Comparison of ENCODE assay signal across 16 cellular contexts in the genomic region with DNA sequence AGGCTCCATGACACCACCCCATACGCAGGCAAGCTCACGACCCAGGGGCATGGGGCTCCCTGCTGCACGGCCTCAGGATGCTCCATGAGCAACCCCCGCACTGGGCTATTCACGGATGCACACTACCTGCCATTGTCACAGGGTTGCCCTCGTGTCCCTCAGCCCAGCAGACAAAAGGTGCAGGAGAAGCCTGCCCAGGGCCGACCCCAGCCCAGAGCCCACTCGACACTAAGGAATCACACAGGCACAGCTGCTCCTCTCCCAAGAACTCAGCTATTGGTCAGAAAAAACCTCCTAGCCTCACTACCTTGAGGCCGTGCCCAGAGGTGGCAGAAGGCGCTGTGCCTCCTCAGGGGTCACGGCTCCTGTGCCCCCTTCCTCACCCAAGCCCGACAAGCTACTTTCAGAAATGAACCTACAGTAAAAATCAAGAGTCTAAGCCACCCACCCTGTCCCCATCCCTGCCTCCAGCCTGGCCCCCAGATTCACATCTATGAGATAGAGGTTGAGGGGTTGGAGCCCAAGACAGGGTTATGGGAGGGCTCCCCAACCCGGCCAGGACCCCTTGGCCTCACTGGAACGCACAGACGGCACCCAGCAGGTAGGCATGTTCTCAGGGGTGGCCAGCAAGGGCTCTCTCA. TPM values are rescaled to one million over a fixed set of nuclear protein-coding genes. Genes with fewer than 3 reads are reported as not detected.
A peak's percentile ranks its signal among the peaks of the same experiment; 100 is the strongest.
DNase-seq lines count a peak whose midpoint lies in the region; ATAC-seq, FAIRE-seq and TF ChIP-seq lines count a peak whose summit lies in the region.
"Had no signal": no experiment of that assay in that cellular context is flagged by ENCODE, and none has a peak within 500 bp of the region (broad histone marks: within the 10 kb centered on the region; RNA-seq: fewer than 3 reads in every experiment).

No MANE protein-coding gene starts in this region.

- no peak overlapping the region for H2BK5ac ChIP-seq in H9 (ENCODE audit: insufficient read length, low read length)

- CTCF ChIA-PET in K562 (lab: Yijun Ruan, JAX; ENCODE audit: low intra/inter-chr PET ratio) = no interaction called here

- in situ Hi-C loops in K562 (cut with MboI) = no loop called here

- no peak overlapping the region for H3K4me3 Mint-ChIP-seq in H9
- H3K4me3 Mint-ChIP-seq: activated T-helper 1 cell treated with anti-CD3 and anti-CD28 coated beads, Interleukin-12 subunit alpha, Interleukin-12 subunit beta, Interleukin-2, Interleukin-4 antibody, amounts not matched to agents 30 ng/mL and 10 ng/mL and 1 ng/mL, durations not matched to agents 14 hours and 24 hours and 36 hours had no signal

- H3K4me1 Mint-ChIP-seq in H9 = peaks cover 16 to 26% of the 10 kb centered on the region in 2 experiments

- no peak overlapping the region for H4K5ac ChIP-seq in H9 (ENCODE audit: insufficient read length, low read depth, low read length)

- TF ChIP-seq EP300 in K562 (IDR thresholded peaks at IDR 0.05; ENCODE audit: low read length) = no peak

- DNase-seq in H9 = peak; percentile 24
- no peak for DNase-seq in K562 (ENCODE audit: extremely low read depth in 1 of 4, low spot score in 3 of 4)
- peak; percentile 50 for DNase-seq in right atrium auricular region (ENCODE audit: low spot score)
- no peak for DNase-seq in substantia nigra (lab: John Stamatoyannopoulos, UW)
- DNase-seq in stimulated activated CD4-positive, alpha-beta T cell treated with anti-CD3 and anti-CD28 coated beads, Interleukin-1b, Interleukin-23, amount 100 ng/mL, for 48 hours = no peak
- no peak for DNase-seq in dermis blood vessel endothelial cell
- DNase-seq in SIG-M5 treated with dmso at 0.1 percent for 504 hours (lab: John Stamatoyannopoulos, UW; ENCODE audit: unreplicated experiment) = no peak
- no peak for DNase-seq in hepatic stellate cell (ENCODE audit: low spot score)
- DNase-seq: activated CD4-positive, alpha-beta T cell treated with anti-CD3 and anti-CD28 coated beads, Interleukin-2, amount 50 U/mL, for 1 hour; C1 segment of cervical spinal cord; NCI-H2029 treated with DMSO at 0.1 percent for 48 hours; NCI-H748 treated with DMSO at 0.1 percent for 48 hours had no signal

- H3K4me2 ChIP-seq in H9 (ENCODE audit: insufficient read depth, insufficient read length, low read length) = no peak overlapping the region
- H3K4me2 ChIP-seq in K562 (ENCODE audit: insufficient read depth, low read length) = no peak overlapping the region

- no peak overlapping the region for H2BK20ac ChIP-seq in H9 (ENCODE audit: low read depth, low read length, poor library complexity, severe bottlenecking)

- peaks cover 4% of the 10 kb centered on the region; the same call in 1 of the 2 replicates for H3K4me1 ChIP-seq in H9 (ENCODE audit: insufficient read depth, low read length)
- H3K4me1 ChIP-seq in K562 (replicated peaks in 1 of 2; ENCODE audit: control insufficient read depth in 2 of 2, insufficient read depth in 2 of 2, low read length in 2 of 2) = peaks cover 38 to 53% of the 10 kb centered on the region in 2 experiments
- peaks cover 0 to 48% of the 10 kb centered on the region in 2 donors for H3K4me1 ChIP-seq in right atrium auricular region

- no peak overlapping the region for H3K23ac ChIP-seq in H9 (ENCODE audit: insufficient read length, low read depth, low read length)

- H3K9ac ChIP-seq in H9 (ENCODE audit: extremely low read depth, insufficient read length, low read length) (no peak overlapping the region), K562 (ENCODE audit: insufficient read depth in 1 of 2, low read depth in 2 of 2, low read length in 2 of 2) (peak overlapping the region in 1 of 2 experiments; percentile 83; a peak in 2 of 4 replicates)

- no peak for TF ChIP-seq RAD21 in K562 (CRISPR knock-in tag; conservative IDR thresholded peaks at IDR 0.05 in 1 of 2, IDR thresholded peaks at IDR 0.05 in 1 of 2)

- no peaks in the 10 kb centered on the region for H3K79me1 ChIP-seq in H9 (ENCODE audit: insufficient read depth, low read depth, low read length, poor library complexity, severe bottlenecking)

- no peak overlapping the region for H2BK120ac ChIP-seq in H9 (ENCODE audit: low read depth, low read length, poor library complexity, severe bottlenecking)

- H3K9me1 ChIP-seq in K562 (ENCODE audit: control insufficient read depth, insufficient read depth, low read length) = no peaks in the 10 kb centered on the region

- no peak overlapping the region for H2AK5ac ChIP-seq in H9 (ENCODE audit: insufficient read length, low read length)

- H3K9me3 ChIP-seq in H9 (ENCODE audit: control insufficient read depth, low read depth, low read length) (no peaks in the 10 kb centered on the region), K562 (replicated peaks; ENCODE audit: control insufficient read depth, insufficient read depth, low read depth, low read length) (no peaks in the 10 kb centered on the region), right atrium auricular region (no peaks in the 10 kb centered on the region)

- no peak for TF ChIP-seq CTCF in H9 (conservative IDR thresholded peaks at IDR 0.05)
- no peak for TF ChIP-seq CTCF in K562 (IDR thresholded peaks at IDR 0.05 in 2 of 3, conservative IDR thresholded peaks at IDR 0.05 in 1 of 3; ENCODE audit: insufficient read depth in 2 of 3, low read depth in 1 of 3, low read length in 3 of 3)
- no peak for TF ChIP-seq CTCF in right atrium auricular region (IDR thresholded peaks at IDR 0.05)

- H2AFZ ChIP-seq in H9 (ENCODE audit: low read length) = no peak overlapping the region
- H2AFZ ChIP-seq in K562 (ENCODE audit: low read depth, low read length) = no peak overlapping the region

- H4K91ac ChIP-seq in H9 (ENCODE audit: insufficient read length, low read depth, low read length) = no peak overlapping the region

- H3K27me3 ChIP-seq in H9 (ENCODE audit: insufficient read depth, low read length) (no peaks in the 10 kb centered on the region), K562 (ENCODE audit: control insufficient read depth in 2 of 2, insufficient read depth in 2 of 2, low read length in 2 of 2) (no peaks in the 10 kb centered on the region), right atrium auricular region (no peaks in the 10 kb centered on the region)

- no peaks in the 10 kb centered on the region for H3K23me2 ChIP-seq in H9 (ENCODE audit: insufficient read length, low read depth, low read length, poor library complexity, severe bottlenecking)

- no peak for ATAC-seq in K562

- H3K14ac ChIP-seq in H9 (ENCODE audit: insufficient read depth, low read length) = no peak overlapping the region

- TSS peak; percentile 45 for BruUV-seq in K562 (replicated peaks; lab: Mats Ljungman, UMichigan)

- peak overlapping the region in 1 of 3 experiments; percentile 25; a peak in 1 of 7 replicates for H3K27ac Mint-ChIP-seq in H9
- H3K27ac Mint-ChIP-seq: activated T-helper 1 cell treated with anti-CD3 and anti-CD28 coated beads, Interleukin-12 subunit alpha, Interleukin-12 subunit beta, Interleukin-2, Interleukin-4 antibody, amounts not matched to agents 30 ng/mL and 10 ng/mL and 1 ng/mL, durations not matched to agents 14 hours and 24 hours and 36 hours had no signal

- no peaks in the 10 kb centered on the region for H3K27me3 Mint-ChIP-seq in H9 (ENCODE audit: low read depth)

- H3T11ph ChIP-seq in H9 (ENCODE audit: low read length) = no peak overlapping the region

- intact Hi-C loops in K562 (cut with micrococcal nuclease) = no loop called here

- no peak overlapping the region for H3K18ac ChIP-seq in H9 (ENCODE audit: insufficient read length, low read depth, low read length)

- no peaks in the 10 kb centered on the region for H3K79me2 ChIP-seq in H9 (ENCODE audit: insufficient read depth, low read length)
- no peaks in the 10 kb centered on the region for H3K79me2 ChIP-seq in K562 (ENCODE audit: control insufficient read depth, insufficient read depth, low read length)

- TF ChIP-seq POLR2A in K562 (conservative IDR thresholded peaks at IDR 0.05) = no peak

- H3K36me3 Mint-ChIP-seq in H9 (ENCODE audit: insufficient read depth in 1 of 3, low read depth in 3 of 3) = peaks cover 32 to 46% (median 44%) of the 10 kb centered on the region in 3 experiments; a peak in 6 of 7 replicates

- H2BK12ac ChIP-seq in H9 (ENCODE audit: insufficient read length, low read depth, low read length) = no peak overlapping the region

- no peaks in the 10 kb centered on the region for H3K9me3 Mint-ChIP-seq in H9
- H3K9me3 Mint-ChIP-seq: activated T-helper 1 cell treated with anti-CD3 and anti-CD28 coated beads, Interleukin-12 subunit alpha, Interleukin-12 subunit beta, Interleukin-2, Interleukin-4 antibody, amounts not matched to agents 30 ng/mL and 10 ng/mL and 1 ng/mL, durations not matched to agents 14 hours and 24 hours and 36 hours; neural crest cell had no signal

- H2BK15ac ChIP-seq in H9 (ENCODE audit: low read depth, low read length) = no peak overlapping the region

- H3K36me3 ChIP-seq in K562 (ENCODE audit: control insufficient read depth, insufficient read depth, low read length) (peaks cover 78% of the 10 kb centered on the region; the same call in 2 of the 3 replicates), right atrium auricular region (peaks cover 35% of the 10 kb centered on the region)

- no peak overlapping the region for H3K56ac ChIP-seq in H9 (ENCODE audit: insufficient read length, low read depth, low read length)

- FAIRE-seq in K562 (lab: Jason Lieb, UNC) = no peak

- no peak overlapping the region for H4K8ac ChIP-seq in H9 (replicated peaks; ENCODE audit: insufficient read length, low read depth, low read length)

- POLR2A ChIA-PET in K562 (lab: Yijun Ruan, JAX) = interaction anchor here (0.5 to 0.7 kb wide), 3 partner anchors 8 to 257 kb away, joined by 3 read pairs; no protein-coding TSS in a partner anchor

- no CpG with 5 or more reads among the region's 15 CpGs for WGBS in H9 (ENCODE audit: extremely low coverage, insufficient read length, low lambda C conversion rate)
- 89% methylated on average over 15 of the region's 15 CpGs for WGBS in K562 (ENCODE audit: insufficient coverage, low coverage, missing lambda C conversion rate)

- H3K4me3 ChIP-seq in K562 (no peak overlapping the region), right atrium auricular region (no peak overlapping the region)
- H3K4me3 ChIP-seq: lung had no signal

- no peaks in the 10 kb centered on the region for H4K20me1 ChIP-seq in H9 (ENCODE audit: control insufficient read depth, insufficient read depth, insufficient read length)
- no peaks in the 10 kb centered on the region for H4K20me1 ChIP-seq in K562 (replicated peaks; ENCODE audit: control insufficient read depth, insufficient read depth, low read length)

- H3K27ac ChIP-seq in H9 (ENCODE audit: insufficient read length, low read depth, low read length) (no peak overlapping the region), K562 (ENCODE audit: extremely low read depth, low read depth, low read length) (no peak overlapping the region), right atrium auricular region (peak overlapping the region; percentile 8 to 89), substantia nigra (ENCODE audit: low read depth, low read length, poor library complexity, severe bottlenecking) (peak overlapping the region; percentile 95)

- H3K4ac ChIP-seq in H9 (ENCODE audit: low read depth, low read length) = no peak overlapping the region

RNA-seq across cellular contexts. Expression of gene SPATC1L, which starts 6.4 kb away (rescaled TPM):
- total RNA-seq in H9 (2021) = 32.8 and 36.0 TPM in 2 replicates
- total RNA-seq in K562 (2011; cell fraction: chromatin; rRNA removed; ENCODE audit: low replicate concordance) = 20.1 and 44.2 TPM in 2 replicates
- 39.1 and 40.0 TPM in 2 replicates for total RNA-seq in K562 (2011; cell fraction: nucleolus; rRNA removed)
- 28.1 and 28.7 TPM in 2 replicates for total RNA-seq in K562 (2011; cell fraction: nucleoplasm; rRNA removed)
- 63.7 and 104 TPM in 2 replicates for total RNA-seq in K562 (2014; rRNA removed)
- total RNA-seq in K562 (2014; rRNA removed; fragmentation: Illumina TruSeq; extraction: Trizol) = 10.4 and 12.6 TPM in 2 replicates
- total RNA-seq in K562 (2015; rRNA removed; fragmentation: Illumina TruSeq; extraction: Trizol) = 29.7 and 31.9 TPM in 2 replicates
- 118 and 121 TPM in 2 replicates for total RNA-seq in K562 (2021)
- polyA plus RNA-seq in K562 (2011; rRNA removed) = 6.7 and 23.0 TPM in 2 replicates
- polyA plus RNA-seq in K562 (2011; cell fraction: cytosol; rRNA removed) = 22.2 and 53.4 TPM in 2 replicates
- 41.7 and 48.0 TPM in 2 replicates for polyA plus RNA-seq in K562 (2011; cell fraction: nucleus; rRNA removed)
- 94.4 and 104 TPM in 2 replicates for polyA plus RNA-seq in K562 (2012)
- polyA plus RNA-seq in K562 (2014; fragmentation: Illumina TruSeq; extraction: Trizol) = 38.3 and 84.8 TPM in 2 replicates
- polyA plus RNA-seq in K562 (2014; fragmentation: Nextera tagmentation; extraction: Ambion mirVana) = under 1 TPM in 1 of 2 experiments, not detected in 1; 0.14 TPM
- polyA plus RNA-seq in K562 (2014; rRNA removed) = 40.6 and 50.4 TPM in 2 replicates
- 4.8 and 6.1 TPM in 2 replicates for polyA minus RNA-seq in K562 (2011; rRNA and poly(A)+ RNA removed)
- polyA minus RNA-seq in K562 (2011; cell fraction: cytosol; rRNA and poly(A)+ RNA removed) = 45.0 and 94.2 TPM in 2 replicates
- 10.6 and 16.9 TPM in 2 replicates for polyA minus RNA-seq in K562 (2011; cell fraction: nucleus; rRNA and poly(A)+ RNA removed)
- 10 to 100 TPM in 1 of 2 donors, 1 to 10 TPM in 1; 8.7 to 12.5 TPM for total RNA-seq in right atrium auricular region
- total RNA-seq in dermis blood vessel endothelial cell = 6.1 and 9.4 TPM in 2 replicates

RNA-seq across cellular contexts. Expression of gene FTCD, which starts 35.2 kb away (rescaled TPM):
- total RNA-seq in H9 (2021) (6.7 and 6.8 TPM in 2 replicates), K562 (2014; rRNA removed) (not detected in 2 replicates), K562 (2014; rRNA removed; fragmentation: Illumina TruSeq; extraction: Trizol) (not detected in 2 replicates), K562 (2015; rRNA removed; fragmentation: Illumina TruSeq; extraction: Trizol) (0.08 and 0.25 TPM in 2 replicates), K562 (2021) (0.74 and 1.1 TPM in 2 replicates), right atrium auricular region (under 1 TPM in 1 of 2 donors, not detected in 1; 0.24 TPM), dermis blood vessel endothelial cell (0.05 and 0.17 TPM in 2 replicates)
- total RNA-seq in K562 (2011; cell fraction: chromatin; rRNA removed; ENCODE audit: low replicate concordance) = 5.4 and 12.8 TPM in 2 replicates
- total RNA-seq in K562 (2011; cell fraction: nucleolus; rRNA removed) = 7.2 and 7.5 TPM in 2 replicates
- total RNA-seq in K562 (2011; cell fraction: nucleoplasm; rRNA removed) = 3.4 and 5.4 TPM in 2 replicates
- polyA plus RNA-seq in K562 (2011; rRNA removed) (0.11 and 0.41 TPM in 2 replicates), K562 (2014; fragmentation: Illumina TruSeq; extraction: Trizol) (not detected in 2 replicates), K562 (2014; fragmentation: Nextera tagmentation; extraction: Ambion mirVana) (not detected), K562 (2014; rRNA removed) (0.50 and 1.6 TPM in 2 replicates)
- polyA plus RNA-seq in K562 (2011; cell fraction: cytosol; rRNA removed) = 0.19 and 0.69 TPM in 2 replicates
- polyA plus RNA-seq in K562 (2011; cell fraction: nucleus; rRNA removed) = 2.6 and 3.7 TPM in 2 replicates
- 1.5 and 3.0 TPM in 2 replicates for polyA plus RNA-seq in K562 (2012)
- 0.49 TPM in 1 of 2 replicates, not detected in the other for polyA minus RNA-seq in K562 (2011; rRNA and poly(A)+ RNA removed)
- not detected in 2 replicates for polyA minus RNA-seq in K562 (2011; cell fraction: cytosol; rRNA and poly(A)+ RNA removed)
- polyA minus RNA-seq in K562 (2011; cell fraction: nucleus; rRNA and poly(A)+ RNA removed) = 0.54 and 0.56 TPM in 2 replicates
- total RNA-seq: M059J had no signal

RNA-seq across cellular contexts. Expression of gene LSS, which starts 38.0 kb away (rescaled TPM):
- 68.7 and 69.2 TPM in 2 replicates for total RNA-seq in H9 (2021)
- 322 and 719 TPM in 2 replicates for total RNA-seq in K562 (2011; cell fraction: chromatin; rRNA removed; ENCODE audit: low replicate concordance)
- 292 and 343 TPM in 2 replicates for total RNA-seq in K562 (2011; cell fraction: nucleolus; rRNA removed)
- 326 and 359 TPM in 2 replicates for total RNA-seq in K562 (2011; cell fraction: nucleoplasm; rRNA removed)
- total RNA-seq in K562 (2014; rRNA removed) = 56.4 and 67.6 TPM in 2 replicates
- total RNA-seq in K562 (2014; rRNA removed; fragmentation: Illumina TruSeq; extraction: Trizol) = 10.6 and 15.1 TPM in 2 replicates
- total RNA-seq in K562 (2015; rRNA removed; fragmentation: Illumina TruSeq; extraction: Trizol) = 29.6 and 29.8 TPM in 2 replicates
- 87.9 and 89.5 TPM in 2 replicates for total RNA-seq in K562 (2021)
- 81.3 and 221 TPM in 2 replicates for polyA plus RNA-seq in K562 (2011; rRNA removed)
- 98.8 and 159 TPM in 2 replicates for polyA plus RNA-seq in K562 (2011; cell fraction: cytosol; rRNA removed)
- polyA plus RNA-seq in K562 (2011; cell fraction: nucleus; rRNA removed) = 739 and 1,169 TPM in 2 replicates
- 51.7 and 64.9 TPM in 2 replicates for polyA plus RNA-seq in K562 (2012)
- 37.4 and 43.3 TPM in 2 replicates for polyA plus RNA-seq in K562 (2014; fragmentation: Illumina TruSeq; extraction: Trizol)
- 1 to 10 TPM; 2.2 to 2.7 TPM for polyA plus RNA-seq in K562 (2014; fragmentation: Nextera tagmentation; extraction: Ambion mirVana)
- 58.2 and 80.7 TPM in 2 replicates for polyA plus RNA-seq in K562 (2014; rRNA removed)
- 117 and 159 TPM in 2 replicates for polyA minus RNA-seq in K562 (2011; rRNA and poly(A)+ RNA removed)
- polyA minus RNA-seq in K562 (2011; cell fraction: cytosol; rRNA and poly(A)+ RNA removed) = 32.4 and 62.6 TPM in 2 replicates
- polyA minus RNA-seq in K562 (2011; cell fraction: nucleus; rRNA and poly(A)+ RNA removed) = 91.6 and 197 TPM in 2 replicates
- total RNA-seq in right atrium auricular region = 10 to 100 TPM; 31.4 to 36.6 TPM
- 85.3 and 134 TPM in 2 replicates for total RNA-seq in dermis blood vessel endothelial cell

Comparison
In these comparisons a context has a peak if more than half of its experiments do, and no peak if none do; other contexts are left out.
1. DNase-seq: peak in H9 (single experiment) and right atrium auricular region (single experiment); none in K562 (0 of 4), substantia nigra (0 of 49), stimulated activated CD4-positive, alpha-beta T cell treated with anti-CD3 and anti-CD28 coated beads, Interleukin-1b, Interleukin-23, amount 100 ng/mL, for 48 hours (single experiment), dermis blood vessel endothelial cell (single experiment), SIG-M5 treated with dmso at 0.1 percent for 504 hours (single experiment) and hepatic stellate cell (single experiment).
2. H3K27ac ChIP-seq: peak in right atrium auricular region (2 of 2) and substantia nigra (single experiment); none in H9 (single experiment) and K562 (single experiment).